9 cellular contexts compared by ENCODE assay signal in the genomic region with DNA sequence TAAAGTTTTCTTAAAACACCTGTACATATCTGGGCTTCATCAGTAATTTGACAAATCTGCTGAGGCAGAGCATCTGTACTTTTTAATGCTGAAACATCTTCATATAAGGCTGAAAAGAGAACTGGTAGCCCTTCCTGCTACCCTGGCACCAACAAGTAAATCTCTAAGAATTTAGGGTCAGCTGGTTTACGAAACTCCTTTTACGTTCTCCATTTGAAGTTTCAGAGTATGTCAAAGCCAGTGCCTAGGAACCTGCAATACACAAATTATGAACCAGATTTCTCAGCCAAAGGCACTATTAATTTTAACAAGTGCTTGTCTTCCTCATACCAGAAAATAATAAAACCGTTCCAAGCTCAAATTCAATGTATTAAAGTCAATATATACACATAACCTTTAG. TPM values are rescaled to one million over a fixed set of nuclear protein-coding genes. Genes with fewer than 3 reads are reported as not detected.
DNase-seq lines count a peak whose midpoint lies in the region; ATAC-seq lines count a peak whose summit lies in the region.
"Had no signal": no experiment of that assay in that cellular context is flagged by ENCODE, and none has a peak within 500 bp of the region (broad histone marks: within the 10 kb centered on the region; RNA-seq: fewer than 3 reads in every experiment).

No MANE protein-coding gene starts in this region.

- peak overlapping the region; percentile 62 for H3K27ac ChIP-seq in angular gyrus (ENCODE audit: low read depth, low read length)

- H3K4me1 Mint-ChIP-seq in immature natural killer cell, result peaks cover 78 to 89% of the 10 kb centered on the region in 2 donors
- H3K4me1 Mint-ChIP-seq in stimulated activated effector memory CD8-positive, alpha-beta T cell treated with anti-CD3 and anti-CD28 coated beads, Interleukin-12 subunit alpha, Interleukin-12 subunit beta, amount 100 ng/mL, for 72 hours, result peaks cover 52% of the 10 kb centered on the region

- no peak for ATAC-seq in stimulated activated effector memory CD8-positive, alpha-beta T cell treated with anti-CD3 and anti-CD28 coated beads, Interleukin-12 subunit alpha, Interleukin-12 subunit beta, amount 100 ng/mL, for 72 hours
- no peak for ATAC-seq in HG03460 (IDR thresholded peaks at IDR 0.05; ENCODE audit: unreplicated experiment)

- H3K27ac Mint-ChIP-seq in immature natural killer cell, result peak overlapping the region in 5 of 6 donors; percentile 8 to 88 (median 29)
- H3K27ac Mint-ChIP-seq in stimulated activated effector memory CD8-positive, alpha-beta T cell treated with anti-CD3 and anti-CD28 coated beads, Interleukin-12 subunit alpha, Interleukin-12 subunit beta, amount 100 ng/mL, for 72 hours, result peak overlapping the region; percentile 93

- DNase-seq in HT-29 (ENCODE audit: low spot score) (peak; percentile 20), immature natural killer cell (no peak), SKM-1 treated with dmso at 0.1 percent for 144 hours (lab: John Stamatoyannopoulos, UW; ENCODE audit: unreplicated experiment) (no peak), mesenteric fat pad (ENCODE audit: low spot score) (no peak)
- no peak for DNase-seq in stimulated activated effector memory CD8-positive, alpha-beta T cell treated with anti-CD3 and anti-CD28 coated beads, Interleukin-12 subunit alpha, Interleukin-12 subunit beta, amount 100 ng/mL, for 72 hours (ENCODE audit: low spot score in 2 of 2)
- no peak for DNase-seq in activated CD8-positive, alpha-beta memory T cell treated with anti-CD3 and anti-CD28 coated beads, Interleukin-2, amount 50 U/mL, for 4 hours
- DNase-seq: cerebellar nuclear complex had no signal

- peaks cover 3 to 28% (median 11%) of the 10 kb centered on the region in 3 donors for H3K36me3 Mint-ChIP-seq in immature natural killer cell
- H3K36me3 Mint-ChIP-seq in stimulated activated effector memory CD8-positive, alpha-beta T cell treated with anti-CD3 and anti-CD28 coated beads, Interleukin-12 subunit alpha, Interleukin-12 subunit beta, amount 100 ng/mL, for 72 hours, result peaks cover 85% of the 10 kb centered on the region

- peaks cover 8 to 18% (median 11%) of the 10 kb centered on the region in 3 donors for H3K27me3 Mint-ChIP-seq in immature natural killer cell (ENCODE audit: low read depth in 3 of 3)

- H3K4me3 Mint-ChIP-seq in immature natural killer cell, result peak overlapping the region in 2 of 5 donors; percentile 2 to 5
- H3K4me3 Mint-ChIP-seq in stimulated activated effector memory CD8-positive, alpha-beta T cell treated with anti-CD3 and anti-CD28 coated beads, Interleukin-12 subunit alpha, Interleukin-12 subunit beta, amount 100 ng/mL, for 72 hours, result peak overlapping the region; percentile 95

- H3K9me3 Mint-ChIP-seq in immature natural killer cell, result no peaks in the 10 kb centered on the region
- H3K9me3 Mint-ChIP-seq in stimulated activated effector memory CD8-positive, alpha-beta T cell treated with anti-CD3 and anti-CD28 coated beads, Interleukin-12 subunit alpha, Interleukin-12 subunit beta, amount 100 ng/mL, for 72 hours, result no peaks in the 10 kb centered on the region

RNA-seq across cellular contexts. Expression of a gene that starts 3.8 kb away (rescaled TPM):
- total RNA-seq in HT-29 (2014; rRNA removed; shearing (Covaris generic)), result 204 and 236 TPM in 2 replicates
- 10 to 100 TPM; 44.2 to 95.7 (median 53.7) TPM for polyA plus RNA-seq in immature natural killer cell
- total RNA-seq in mesenteric fat pad, result 377 TPM
